Comparison of ENCODE assay signal across 24 cellular contexts in the genomic region with DNA sequence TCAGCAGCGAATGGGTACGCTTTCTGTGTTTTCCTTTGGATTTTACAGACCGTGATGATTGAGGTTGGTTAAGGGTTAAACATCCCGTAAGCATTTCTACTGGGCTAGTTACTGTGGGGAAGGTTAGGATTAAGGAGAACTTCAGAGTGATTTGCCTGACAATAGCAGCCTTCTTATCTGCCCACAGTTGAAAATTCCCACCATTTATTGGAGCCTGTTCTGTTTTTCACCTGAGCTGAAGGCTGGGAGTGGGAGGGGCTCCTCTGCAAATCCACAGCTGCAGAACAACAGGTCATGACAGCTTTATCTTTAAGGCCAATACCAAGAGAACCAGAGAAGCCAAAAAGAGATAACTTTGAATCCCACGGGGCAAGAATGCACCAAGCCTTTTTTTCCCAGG.
"Had no signal": no experiment of that assay in that cellular context is flagged by ENCODE, and none has a peak within 500 bp of the region (broad histone marks: within the 10 kb centered on the region; RNA-seq: fewer than 3 reads in every experiment).

No MANE protein-coding gene starts in this region.

- H3K4me3 Mint-ChIP-seq: activated CD4-positive, alpha-beta T cell treated with anti-CD3 and anti-CD28 coated beads, Interleukin-2, amount 10 ng/mL, durations not matched to agents 7 days and 5 days; activated T-helper 17 cell treated with anti-CD3 and anti-CD28 coated beads, Interleukin-2, amount 50 U/mL, for 72 hours; brain; dendritic cell treated with granulocyte-macrophage colony-stimulating factor and Interleukin-4, amounts not matched to agents 40 ng/mL and 50 ng/mL, for 4 days; natural killer cell; stimulated activated memory B cell treated with anti-CD40 and anti-IgM and Interleukin-4, amounts not matched to agents 10 μg/mL and 1 μg/mL and 100 μg/mL, for 72 hours; T-helper 17 cell had no signal

- H3K36me3 Mint-ChIP-seq: activated naive CD4-positive, alpha-beta T cell treated with anti-CD3 and anti-CD28 coated beads, Interleukin-2, amount 50 U/mL, for 72 hours; natural killer cell; stimulated activated memory B cell treated with anti-CD40 and anti-IgM and Interleukin-4, amounts not matched to agents 10 μg/mL and 1 μg/mL and 100 μg/mL, for 72 hours had no signal

- H3K27ac Mint-ChIP-seq: activated CD4-positive, alpha-beta T cell treated with anti-CD3 and anti-CD28 coated beads, Interleukin-2, amount 10 ng/mL, durations not matched to agents 7 days and 5 days; activated naive CD4-positive, alpha-beta T cell treated with anti-CD3 and anti-CD28 coated beads, Interleukin-2, amount 50 U/mL, for 72 hours; activated T-helper 17 cell treated with anti-CD3 and anti-CD28 coated beads, Interleukin-2, amount 50 U/mL, for 72 hours; dendritic cell treated with granulocyte-macrophage colony-stimulating factor and Interleukin-4, amounts not matched to agents 40 ng/mL and 50 ng/mL, for 4 days; natural killer cell; stimulated activated memory B cell treated with anti-CD40 and anti-IgM and Interleukin-4, amounts not matched to agents 10 μg/mL and 1 μg/mL and 100 μg/mL, for 72 hours; T-helper 17 cell had no signal

- ATAC-seq: activated CD4-positive, CD25-positive, alpha-beta regulatory T cell treated with anti-CD3 and anti-CD28 coated beads, Interleukin-2, amount 50 U/mL, for 24 hours; activated naive CD4-positive, alpha-beta T cell treated with anti-CD3 and anti-CD28 coated beads, Interleukin-2, amount 50 U/mL, for 72 hours; activated T-helper 17 cell treated with anti-CD3 and anti-CD28 coated beads, Interleukin-2, amount 50 U/mL, for 72 hours; left ventricle myocardium superior; natural killer cell; sciatic nerve; stimulated activated memory B cell treated with anti-CD40 and anti-IgM and Interleukin-4, amounts not matched to agents 10 μg/mL and 1 μg/mL and 100 μg/mL, for 72 hours; T-helper 17 cell had no signal

- H3K27me3 Mint-ChIP-seq: activated CD4-positive, alpha-beta T cell treated with anti-CD3 and anti-CD28 coated beads, Interleukin-2, amount 10 ng/mL, durations not matched to agents 7 days and 5 days; dendritic cell treated with granulocyte-macrophage colony-stimulating factor and Interleukin-4, amounts not matched to agents 40 ng/mL and 50 ng/mL, for 4 days had no signal

- H3K27ac ChIP-seq: ovary, stomach, transverse colon, uterus had no signal

- H3K9me3 ChIP-seq: ovary, stomach, transverse colon, uterus had no signal

- H3K4me3 ChIP-seq: ovary, smooth muscle cell, stomach, transverse colon, uterus had no signal

- H3K27me3 ChIP-seq: ovary, transverse colon, uterus had no signal

- H3K4me1 ChIP-seq: stomach, transverse colon, uterus had no signal

- H3K4me2 ChIP-seq: smooth muscle cell had no signal

- DNase-seq: activated CD4-positive, alpha-beta T cell treated with anti-CD3 and anti-CD28 coated beads, Interleukin-2, amount 10 ng/mL, durations not matched to agents 7 days and 5 days; activated T-cell treated with anti-CD3 and anti-CD28 coated beads, Interleukin-2, amount 50 U/mL, for 1 hour; aorta; effector CD4-positive, alpha-beta T cell; erythroblast; foreskin melanocyte; left ventricle myocardium superior; mammary epithelial cell; midbrain; natural killer cell; ovary; stimulated activated CD4-positive, alpha-beta T cell treated with anti-CD3 and anti-CD28 coated beads, Interleukin-15, amount 100 ng/mL, for 24 hours; stomach; T-helper 17 cell; transverse colon; uterus had no signal

- H3K4me1 Mint-ChIP-seq: activated CD4-positive, alpha-beta T cell treated with anti-CD3 and anti-CD28 coated beads, Interleukin-2, amount 10 ng/mL, durations not matched to agents 7 days and 5 days; activated T-helper 17 cell treated with anti-CD3 and anti-CD28 coated beads, Interleukin-2, amount 50 U/mL, for 72 hours; natural killer cell; stimulated activated memory B cell treated with anti-CD40 and anti-IgM and Interleukin-4, amounts not matched to agents 10 μg/mL and 1 μg/mL and 100 μg/mL, for 72 hours; T-helper 17 cell had no signal

- H3K36me3 ChIP-seq: ovary, stomach, transverse colon, uterus had no signal

- H3K9me3 Mint-ChIP-seq: activated CD4-positive, alpha-beta T cell treated with anti-CD3 and anti-CD28 coated beads, Interleukin-2, amount 10 ng/mL, durations not matched to agents 7 days and 5 days; activated naive CD4-positive, alpha-beta T cell treated with anti-CD3 and anti-CD28 coated beads, Interleukin-2, amount 50 U/mL, for 72 hours; activated T-helper 17 cell treated with anti-CD3 and anti-CD28 coated beads, Interleukin-2, amount 50 U/mL, for 72 hours; dendritic cell treated with granulocyte-macrophage colony-stimulating factor and Interleukin-4, amounts not matched to agents 40 ng/mL and 50 ng/mL, for 4 days; natural killer cell had no signal
